Comparison of ENCODE assay signal across 8 cellular contexts in the genomic region with DNA sequence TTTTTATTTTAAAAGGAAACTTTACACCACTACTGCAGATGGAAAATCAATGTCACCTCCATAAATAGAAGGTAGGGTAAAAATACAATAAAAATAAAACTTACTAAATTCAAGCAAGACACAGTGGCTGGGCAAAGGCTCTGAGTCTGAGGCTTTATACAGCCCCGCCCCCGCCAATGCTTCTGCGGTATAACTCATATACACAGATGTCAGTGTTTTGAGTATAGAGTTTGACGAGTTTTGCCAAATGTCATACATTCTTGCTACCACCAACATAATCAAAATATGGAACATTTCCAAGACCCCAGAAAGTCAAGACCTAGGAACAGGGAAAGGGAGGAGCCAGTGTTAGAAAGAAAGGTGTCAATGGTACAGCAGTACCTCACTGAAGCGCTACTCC. TPM values are rescaled to one million over a fixed set of nuclear protein-coding genes. Genes with fewer than 3 reads are reported as not detected.
DNase-seq lines count a peak whose midpoint lies in the region; FAIRE-seq and TF ChIP-seq lines count a peak whose summit lies in the region.

No MANE protein-coding gene starts in this region.

- H3K4me1 ChIP-seq in Caco-2 = peaks cover 76% of the 10 kb centered on the region

- no TSS peak for BruUV-seq in Caco-2 (replicated peaks; lab: Mats Ljungman, UMichigan)

- H3K4me3 Mint-ChIP-seq in Caco-2 (ENCODE audit: unreplicated experiment) = peak overlapping the region; percentile 71

- no peak overlapping the region for H3K4me3 ChIP-seq in Caco-2 (ENCODE audit: low read depth, low read length)
- H3K4me3 ChIP-seq in WI38 (ENCODE audit: low read depth, low read length) = peak overlapping the region; percentile 13

- no peaks in the 10 kb centered on the region for H3K27me3 Mint-ChIP-seq in Caco-2 (ENCODE audit: insufficient read depth, unreplicated experiment)

- peaks cover 3% of the 10 kb centered on the region; the same call in 1 of the 2 replicates for H3K36me3 ChIP-seq in Caco-2 (ENCODE audit: control insufficient read depth, insufficient read depth, low read length)

- H3K9me3 ChIP-seq in Caco-2 = no peaks in the 10 kb centered on the region

- DNase-seq in Caco-2 (peak in 1 of 2 experiments; percentile 35), NCI-H2107 treated with DMSO at 0.1 percent for 48 hours (lab: John Stamatoyannopoulos, UW; ENCODE audit: unreplicated experiment) (no peak), H54 (ENCODE audit: insufficient read length, low spot score) (no peak), HK-2 (ENCODE audit: unreplicated experiment) (no peak), iPS-NIHi11 (ENCODE audit: low spot score) (no peak)
- peak; percentile 79 for DNase-seq in activated naive CD4-positive, alpha-beta T cell treated with anti-CD3 and anti-CD28 coated beads, Interleukin-2, amount 50 U/mL, for 16 hours
- DNase-seq in stimulated activated CD4-positive, alpha-beta T cell treated with anti-CD3 and anti-CD28 coated beads, Interleukin-1b, Interleukin-23, amount 100 ng/mL, for 4 hours (ENCODE audit: low read depth in 2 of 2) = peak; percentile 60 to 72

- H3K4me1 Mint-ChIP-seq in Caco-2 (ENCODE audit: low read depth, unreplicated experiment) = peaks cover 56% of the 10 kb centered on the region

- peaks cover 11% of the 10 kb centered on the region for H3K36me3 Mint-ChIP-seq in Caco-2 (ENCODE audit: insufficient read depth, unreplicated experiment)

- no peak for TF ChIP-seq CTCF in Caco-2 (IDR thresholded peaks at IDR 0.05; ENCODE audit: insufficient read depth in 1 of 2, low read depth in 1 of 2, low read length in 1 of 2, severe bottlenecking in 1 of 2, unreplicated experiment in 1 of 2)
- no peak for TF ChIP-seq CTCF in WI38 (IDR thresholded peaks at IDR 0.05; ENCODE audit: low read depth, low read length)

- no peak for TF ChIP-seq POLR2A in H54 (IDR thresholded peaks at IDR 0.05; ENCODE audit: low read depth, low read length)

- intact Hi-C loops in Caco-2 (cut with micrococcal nuclease; ENCODE audit: unreplicated experiment) = loop anchor here (1.0 to 2.0 kb wide), 3 partner anchors 12 to 157 kb away; no protein-coding TSS in a partner anchor

- CTCF ChIA-PET in Caco-2 (lab: Charles Lee) = interaction anchor here (0.9 to 1.9 kb wide), 2 partner anchors 12 to 69 kb away, joined by 3 to 10 read pairs; a partner anchor contains a TSS

- no peaks in the 10 kb centered on the region for H3K27me3 ChIP-seq in Caco-2 (replicated peaks; ENCODE audit: control insufficient read depth, insufficient read depth, low read length)

- no peaks in the 10 kb centered on the region for H3K9me3 Mint-ChIP-seq in Caco-2 (ENCODE audit: unreplicated experiment)

- POLR2A ChIA-PET in Caco-2 (lab: Charles Lee) = interaction anchor here (0.6 kb wide), 1 partner anchor 13 kb away, joined by 4 read pairs; a partner anchor contains a TSS

- FAIRE-seq in H54 (lab: Jason Lieb, UNC) = no peak

- peak overlapping the region; percentile 59 for H3K27ac Mint-ChIP-seq in Caco-2 (ENCODE audit: unreplicated experiment)

RNA-seq across cellular contexts. Expression of a gene that starts 12.8 kb away (rescaled TPM):
- 20.8 and 22.4 TPM in 2 replicates for total RNA-seq in Caco-2 (2022)

Comparison
In these comparisons a context has a peak if more than half of its experiments do, and no peak if none do; other contexts are left out.
1. DNase-seq: peak in activated naive CD4-positive, alpha-beta T cell treated with anti-CD3 and anti-CD28 coated beads, Interleukin-2, amount 50 U/mL, for 16 hours (single experiment) and stimulated activated CD4-positive, alpha-beta T cell treated with anti-CD3 and anti-CD28 coated beads, Interleukin-1b, Interleukin-23, amount 100 ng/mL, for 4 hours (2 of 2); none in NCI-H2107 treated with DMSO at 0.1 percent for 48 hours (single experiment), H54 (single experiment), HK-2 (single experiment) and iPS-NIHi11 (single experiment).